In the genomic region with DNA sequence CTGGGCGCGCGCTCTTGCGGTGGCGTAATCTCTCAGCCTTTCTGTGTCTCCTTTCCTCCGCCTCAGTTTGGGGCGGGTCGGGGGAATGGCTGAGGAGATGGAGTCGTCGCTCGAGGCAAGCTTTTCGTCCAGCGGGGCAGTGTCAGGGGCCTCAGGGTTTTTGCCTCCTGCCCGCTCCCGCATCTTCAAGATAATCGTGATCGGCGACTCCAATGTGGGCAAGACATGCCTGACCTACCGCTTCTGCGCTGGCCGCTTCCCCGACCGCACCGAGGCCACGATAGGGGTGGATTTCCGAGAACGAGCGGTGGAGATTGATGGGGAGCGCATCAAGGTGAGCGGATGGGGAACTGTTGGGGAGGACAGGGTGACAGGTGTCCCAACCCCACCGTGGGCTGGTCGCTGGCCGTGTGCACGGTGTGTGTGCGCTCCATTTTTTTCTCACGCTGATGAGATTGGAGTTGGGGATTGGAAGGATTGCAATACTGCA, we compare ENCODE assay signal across 8 cellular contexts. TPM values are rescaled to one million over a fixed set of nuclear protein-coding genes. Genes with fewer than 3 reads are reported as not detected.
DNase-seq lines count a peak whose midpoint lies in the region; ATAC-seq, FAIRE-seq and TF ChIP-seq lines count a peak whose summit lies in the region.

A gene (plus strand): TSS at position 11 of the 490 bp plus-strand sequence. CDS start 75 bp downstream, at position 86.

- H3K4me3 ChIP-seq in DOHH2 (ENCODE audit: low read length) (peak within 1 kb of the TSS; percentile 98), KMS-11 (IDR thresholded peaks at IDR 0.05; ENCODE audit: insufficient read depth, low read depth, low read length) (peak within 1 kb of the TSS; percentile 38), GM12878 (peak within 1 kb of the TSS; percentile 82), iPS-18c (ENCODE audit: insufficient read depth, low read depth, low read length) (peak within 1 kb of the TSS; percentile 97)

- RAD21 ChIA-PET in GM12878 (lab: Charles Lee; ENCODE audit: unreplicated experiment): no interaction called here

- H2AFZ ChIP-seq in KMS-11 (ENCODE audit: low read depth) (peak within 1 kb of the TSS; percentile 83), GM12878 (ENCODE audit: control insufficient read depth, low read depth, low read length) (peak within 1 kb of the TSS; percentile 88)

- peaks cover 7% of the 10 kb centered on the region for H3K36me3 Mint-ChIP-seq in stimulated activated memory B cell treated with anti-CD40 and anti-IgM and Interleukin-4, amounts not matched to agents 10 μg/mL and 1 μg/mL and 100 μg/mL, for 72 hours

- BruUV-seq in GM12878 (replicated peaks; lab: Mats Ljungman, UMichigan): no TSS peak

- H3K36me3 ChIP-seq in DOHH2 (ENCODE audit: control insufficient read depth, low read length) (peaks cover 12% of the 10 kb centered on the region), KMS-11 (ENCODE audit: insufficient read depth) (no peaks in the 10 kb centered on the region), GM12878 (ENCODE audit: control insufficient read depth in 2 of 2, insufficient read depth in 2 of 2, low read length in 1 of 2) (no peaks in the 10 kb centered on the region)

- peaks cover 57% of the 10 kb centered on the region for H3K4me1 Mint-ChIP-seq in stimulated activated memory B cell treated with anti-CD40 and anti-IgM and Interleukin-4, amounts not matched to agents 10 μg/mL and 1 μg/mL and 100 μg/mL, for 72 hours

- in situ Hi-C loops in GM12878 (cut with MboI): no loop called here

- CTCF ChIA-PET in GM12878 (lab: Yijun Ruan, JAX): no interaction called here

- H3K9me3 Mint-ChIP-seq in stimulated activated memory B cell treated with anti-CD40 and anti-IgM and Interleukin-4, amounts not matched to agents 10 μg/mL and 1 μg/mL and 100 μg/mL, for 72 hours: no peaks in the 10 kb centered on the region

- H3F3A ChIP-seq in DOHH2 (ENCODE audit: control insufficient read depth, insufficient read depth): peaks cover 8% of the 10 kb centered on the region; the same call in 1 of the 2 replicates

- no peaks in the 10 kb centered on the region for H3K9me3 ChIP-seq in DOHH2 (ENCODE audit: control insufficient read depth, insufficient read depth, low read length)
- no peaks in the 10 kb centered on the region for H3K9me3 ChIP-seq in GM12878 (replicated peaks; ENCODE audit: control insufficient read depth, insufficient read depth, low read length)
- no peaks in the 10 kb centered on the region for H3K9me3 ChIP-seq in iPS-18c (ENCODE audit: control insufficient read depth, insufficient read depth, low read length)

- TF ChIP-seq RAD21 in GM12878 (IDR thresholded peaks at IDR 0.05; ENCODE audit: insufficient read depth, low read depth, low read length): no peak

- TF ChIP-seq EP300 in GM12878 (IDR thresholded peaks at IDR 0.05; ENCODE audit: borderline replicate concordance in 1 of 2, control insufficient read depth in 1 of 2, low read depth in 2 of 2, low read length in 2 of 2): no peak

- SMC1A ChIA-PET in GM12878 (lab: Charles Lee; ENCODE audit: uncharacterized antibody, unreplicated experiment): interaction anchor here (0.9 to 1.8 kb wide), 2 partner anchors 68 to 274 kb away, joined by 4 read pairs; no protein-coding TSS in a partner anchor

- H3K4me1 ChIP-seq in DOHH2 (ENCODE audit: control insufficient read depth, low read length) (peaks cover 57% of the 10 kb centered on the region), KMS-11 (ENCODE audit: low read depth, poor library complexity, severe bottlenecking) (peaks cover 58% of the 10 kb centered on the region), GM12878 (ENCODE audit: control insufficient read depth, insufficient read depth, low read length) (peaks cover 12% of the 10 kb centered on the region)

- H3K27ac Mint-ChIP-seq in stimulated activated memory B cell treated with anti-CD40 and anti-IgM and Interleukin-4, amounts not matched to agents 10 μg/mL and 1 μg/mL and 100 μg/mL, for 72 hours: peak within 1 kb of the TSS; percentile 97

- H3K27ac ChIP-seq in DOHH2 (ENCODE audit: low read depth, low read length) (peak within 1 kb of the TSS; percentile 73), KMS-11 (peak within 1 kb of the TSS; percentile 93), GM12878 (ENCODE audit: control insufficient read depth, insufficient read depth) (peak within 1 kb of the TSS; percentile 78)

- ATAC-seq in GM21381 (IDR thresholded peaks at IDR 0.05; ENCODE audit: unreplicated experiment) (peak; percentile 1), GM12878 (peak; percentile 5)
- ATAC-seq in stimulated activated memory B cell treated with anti-CD40 and anti-IgM and Interleukin-4, amounts not matched to agents 10 μg/mL and 1 μg/mL and 100 μg/mL, for 72 hours: peak; percentile 17

- H3K9me2 ChIP-seq in DOHH2 (replicated peaks; ENCODE audit: control insufficient read depth, low read length): no peaks in the 10 kb centered on the region

- POLR2A ChIA-PET in GM12878 (lab: Charles Lee): interaction anchor here (0.5 to 1.1 kb wide), 4 partner anchors 47 to 437 kb away, joined by 3 to 4 read pairs (median 4); a partner anchor contains a TSS

- H3K9ac ChIP-seq in KMS-11 (peak within 1 kb of the TSS; percentile 85), GM12878 (ENCODE audit: control insufficient read depth, insufficient read depth, low read length) (peak within 1 kb of the TSS; percentile 74)

- no peaks in the 10 kb centered on the region for H4K20me1 ChIP-seq in DOHH2 (ENCODE audit: control insufficient read depth, insufficient read depth, low read depth, low read length)
- no peaks in the 10 kb centered on the region for H4K20me1 ChIP-seq in KMS-11 (ENCODE audit: insufficient read depth)
- no peaks in the 10 kb centered on the region for H4K20me1 ChIP-seq in GM12878 (ENCODE audit: control insufficient read depth, insufficient read depth)

- peak within 1 kb of the TSS; percentile 97 for H3K4me3 Mint-ChIP-seq in stimulated activated memory B cell treated with anti-CD40 and anti-IgM and Interleukin-4, amounts not matched to agents 10 μg/mL and 1 μg/mL and 100 μg/mL, for 72 hours

- H3K79me2 ChIP-seq in DOHH2 (ENCODE audit: control insufficient read depth, low read length) (peaks cover 69% of the 10 kb centered on the region), KMS-11 (ENCODE audit: insufficient read depth, low read depth) (peaks cover 50% of the 10 kb centered on the region; the same call in 1 of the 2 replicates), GM12878 (ENCODE audit: control insufficient read depth, insufficient read depth, low read length) (peaks cover 52% of the 10 kb centered on the region)

- H3K27me3 ChIP-seq in DOHH2 (ENCODE audit: control insufficient read depth, low read length): no peaks in the 10 kb centered on the region
- no peaks in the 10 kb centered on the region for H3K27me3 ChIP-seq in KMS-11 (ENCODE audit: insufficient read depth, low read depth)
- H3K27me3 ChIP-seq in GM12878 (replicated peaks in 1 of 2; ENCODE audit: control insufficient read depth in 2 of 2, insufficient read depth in 2 of 2, low read length in 1 of 2): no peaks in the 10 kb centered on the region

- FAIRE-seq in GM12878 (lab: Jason Lieb, UNC): no peak

- TF ChIP-seq CTCF in DOHH2 (IDR thresholded peaks at IDR 0.05; ENCODE audit: low read depth, low read length, poor library complexity, severe bottlenecking): no peak
- TF ChIP-seq CTCF in KMS-11 (conservative IDR thresholded peaks at IDR 0.05; ENCODE audit: low read depth, low read length): no peak
- no peak for TF ChIP-seq CTCF in GM12878 (IDR thresholded peaks at IDR 0.05 in 2 of 3, conservative IDR thresholded peaks at IDR 0.05 in 1 of 3; ENCODE audit: control insufficient read depth in 2 of 3, extremely low read depth in 1 of 3, insufficient read depth in 1 of 3, low read depth in 3 of 3, low read length in 3 of 3)

- intact Hi-C loops in GM12878 (cut with micrococcal nuclease; ENCODE audit: unreplicated experiment): loop anchor here (5.0 to 10.0 kb wide), 2 partner anchors 149 to 372 kb away; a partner anchor contains a TSS

- TF ChIP-seq POLR2A in GM12878 (IDR thresholded peaks at IDR 0.05; ENCODE audit: low read depth, low read length): no peak; the same call in 1 of the 2 replicates

- peak within 1 kb of the TSS; percentile 97 for H3K4me2 ChIP-seq in DOHH2 (ENCODE audit: low read length)
- H3K4me2 ChIP-seq in KMS-11: peak within 1 kb of the TSS; percentile 66
- H3K4me2 ChIP-seq in GM12878 (ENCODE audit: control insufficient read depth, insufficient read depth): peak within 1 kb of the TSS; percentile 73

- H3K27me3 Mint-ChIP-seq in stimulated activated memory B cell treated with anti-CD40 and anti-IgM and Interleukin-4, amounts not matched to agents 10 μg/mL and 1 μg/mL and 100 μg/mL, for 72 hours: no peaks in the 10 kb centered on the region

- 2% methylated on average over 36 of the region's 36 CpGs for WGBS in GM12878 (ENCODE audit: insufficient coverage, insufficient replicate concordance, low lambda C conversion rate, missing lambda C conversion rate)

- DNase-seq in GM12878 (ENCODE audit: low read depth, low spot score) (no peak), NCI-H2107 treated with DMSO at 0.1 percent for 48 hours (lab: John Stamatoyannopoulos, UW; ENCODE audit: unreplicated experiment) (no peak)
- no peak for DNase-seq in stimulated activated CD4-positive, alpha-beta T cell treated with anti-CD3 and anti-CD28 coated beads, Interleukin-4, amount 100 ng/mL, for 1 hour

RNA-seq across cellular contexts. Expression of the gene that starts here (rescaled TPM):
- 10.5 and 11.6 TPM in 2 replicates for total RNA-seq in GM12878 (2013; cell fraction: nucleolus; rRNA removed)
- total RNA-seq in GM12878 (2014; rRNA removed) (7.8 and 9.0 TPM in 2 replicates), GM12878 (2014; rRNA removed; fragmentation: Illumina TruSeq; extraction: Trizol) (7.5 and 7.8 TPM in 2 replicates), GM12878 (2021) (6.0 and 6.1 TPM in 2 replicates)
- 2.8 TPM for polyA plus RNA-seq in GM12878 (2011; ENCODE audit: low read depth)
- polyA plus RNA-seq in GM12878 (2011; rRNA removed) (8.5 and 12.6 TPM in 2 replicates), GM12878 (2014; fragmentation: Illumina TruSeq; extraction: Trizol) (5.9 and 6.2 TPM in 2 replicates), GM12878 (2014; fragmentation: Nextera tagmentation; extraction: Ambion mirVana) (10 to 100 TPM in 1 of 2 experiments, 1 to 10 TPM in 1; 3.2 to 10.7 TPM), GM12878 (2014; rRNA removed) (4.3 and 5.0 TPM in 2 replicates), GM12878 (2016; fragmentation: Nextera tagmentation; extraction: Ambion mirVana) (1 to 10 TPM; 7.2 to 7.9 TPM)
- polyA plus RNA-seq in GM12878 (2011; cell fraction: cytosol; rRNA removed): 4.9 and 5.7 TPM in 2 replicates
- polyA plus RNA-seq in GM12878 (2011; cell fraction: nucleus; rRNA removed): 3.1 and 3.9 TPM in 2 replicates
- polyA plus RNA-seq in GM12878 (2012): 4.5 and 5.2 TPM in 2 replicates
- 10.2 and 11.6 TPM in 2 replicates for polyA minus RNA-seq in GM12878 (2011; rRNA and poly(A)+ RNA removed)
- polyA minus RNA-seq in GM12878 (2011; cell fraction: cytosol; rRNA and poly(A)+ RNA removed): 4.9 and 5.7 TPM in 2 replicates
- 3.5 and 5.6 TPM in 2 replicates for polyA minus RNA-seq in GM12878 (2011; cell fraction: nucleus; rRNA and poly(A)+ RNA removed)

Comparison
In these comparisons a context has a peak if more than half of its experiments do, and no peak if none do; other contexts are left out.
1. H3K4me3 ChIP-seq: peak in every context shown above with its lines; median percentile 98 in DOHH2; 97 in iPS-18c; 82 in GM12878; 38 in KMS-11.